In the genomic region with DNA sequence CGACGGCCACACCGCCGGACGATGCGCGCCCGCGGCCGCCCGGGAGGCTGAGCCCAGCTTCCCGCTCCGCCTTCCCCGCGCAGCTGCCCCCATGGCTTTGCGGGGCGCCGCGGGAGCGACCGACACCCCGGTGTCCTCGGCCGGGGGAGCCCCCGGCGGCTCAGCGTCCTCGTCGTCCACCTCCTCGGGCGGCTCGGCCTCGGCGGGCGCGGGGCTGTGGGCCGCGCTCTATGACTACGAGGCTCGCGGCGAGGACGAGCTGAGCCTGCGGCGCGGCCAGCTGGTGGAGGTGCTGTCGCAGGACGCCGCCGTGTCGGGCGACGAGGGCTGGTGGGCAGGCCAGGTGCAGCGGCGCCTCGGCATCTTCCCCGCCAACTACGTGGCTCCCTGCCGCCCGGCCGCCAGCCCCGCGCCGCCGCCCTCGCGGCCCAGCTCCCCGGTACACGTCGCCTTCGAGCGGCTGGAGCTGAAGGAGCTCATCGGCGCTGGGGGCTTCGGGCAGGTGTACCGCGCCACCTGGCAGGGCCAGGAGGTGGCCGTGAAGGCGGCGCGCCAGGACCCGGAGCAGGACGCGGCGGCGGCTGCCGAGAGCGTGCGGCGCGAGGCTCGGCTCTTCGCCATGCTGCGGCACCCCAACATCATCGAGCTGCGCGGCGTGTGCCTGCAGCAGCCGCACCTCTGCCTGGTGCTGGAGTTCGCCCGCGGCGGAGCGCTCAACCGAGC, we compare ENCODE assay signal across 8 cellular contexts. TPM values are rescaled to one million over a fixed set of nuclear protein-coding genes. Genes with fewer than 3 reads are reported as not detected.
DNase-seq lines count a peak whose midpoint lies in the region; ATAC-seq and TF ChIP-seq lines count a peak whose summit lies in the region.

No MANE protein-coding gene starts in this region.

- intact Hi-C loops in activated B cell treated with CpG ODN at 0.5 μM for 24 hours (cut with micrococcal nuclease): loop anchor here (1.0 kb wide), 2 partner anchors 33 to 378 kb away; a partner anchor contains a TSS
- intact Hi-C loops in thyroid gland (cut with DNase I): no loop called here

- TF ChIP-seq POLR2A in thyroid gland (IDR thresholded peaks at IDR 0.05): no peak

- peaks cover 11% of the 10 kb centered on the region for H3K4me1 Mint-ChIP-seq in activated B cell treated with CpG ODN at 0.5 μM for 24 hours

- no peaks in the 10 kb centered on the region for H3K36me3 ChIP-seq in effector memory CD4-positive, alpha-beta T cell (ENCODE audit: control insufficient read depth, insufficient read depth, low read length)
- no peaks in the 10 kb centered on the region for H3K36me3 ChIP-seq in mucosa of rectum (ENCODE audit: control insufficient read depth in 2 of 2, insufficient read depth in 2 of 2, low read length in 2 of 2)
- no peaks in the 10 kb centered on the region for H3K36me3 ChIP-seq in thyroid gland

- TF ChIP-seq CTCF in activated B cell treated with CpG ODN at 0.5 μM for 24 hours (IDR thresholded peaks at IDR 0.05) (no peak), thyroid gland (IDR thresholded peaks at IDR 0.05) (no peak)

- peak overlapping the region; percentile 66 to 93 for H3K9ac ChIP-seq in mucosa of rectum (ENCODE audit: low read depth in 1 of 2, low read length in 2 of 2)

- peak overlapping the region; percentile 72 for H3K4me3 ChIP-seq in effector memory CD4-positive, alpha-beta T cell (ENCODE audit: insufficient read depth, low read depth, low read length, poor library complexity, severe bottlenecking)
- peak overlapping the region; percentile 82 to 92 for H3K4me3 ChIP-seq in mucosa of rectum (ENCODE audit: low read length in 2 of 2)
- H3K4me3 ChIP-seq in thyroid gland (replicated peaks in 1 of 3): peak overlapping the region; percentile 47 to 71 (median 59)

- peaks cover 5% of the 10 kb centered on the region for H3K4me1 ChIP-seq in effector memory CD4-positive, alpha-beta T cell (ENCODE audit: control insufficient read depth, insufficient read depth, low read length, poor library complexity, severe bottlenecking)
- peaks cover 3 to 20% of the 10 kb centered on the region in 2 donors for H3K4me1 ChIP-seq in mucosa of rectum (ENCODE audit: control insufficient read depth in 2 of 2, insufficient read depth in 2 of 2, low read length in 2 of 2)
- peaks cover 8 to 13% of the 10 kb centered on the region in 2 donors for H3K4me1 ChIP-seq in thyroid gland

- H3K36me3 Mint-ChIP-seq in activated B cell treated with CpG ODN at 0.5 μM for 24 hours (ENCODE audit: low read depth): no peaks in the 10 kb centered on the region

- peak overlapping the region; percentile 64 for H3K4me3 Mint-ChIP-seq in activated B cell treated with CpG ODN at 0.5 μM for 24 hours

- no peaks in the 10 kb centered on the region for H3K27me3 Mint-ChIP-seq in activated B cell treated with CpG ODN at 0.5 μM for 24 hours

- CTCF ChIA-PET in activated B cell treated with CpG ODN at 0.5 μM for 24 hours (lab: Charles Lee): interaction anchor here (1.1 to 1.2 kb wide), 2 partner anchors 20 to 23 kb away, joined by 5 read pairs; no protein-coding TSS in a partner anchor

- POLR2A ChIA-PET in activated B cell treated with CpG ODN at 0.5 μM for 24 hours (lab: Charles Lee): no interaction called here

- DNase-seq in COLO668 (lab: John Stamatoyannopoulos, UW; ENCODE audit: unreplicated experiment): peak; percentile 84
- DNase-seq in activated B cell treated with CpG ODN at 0.5 μM for 24 hours: peak; percentile 47
- peak; percentile 2 to 15 (median 5) for DNase-seq in effector memory CD4-positive, alpha-beta T cell
- DNase-seq in thyroid gland: peak; percentile 41 to 44
- DNase-seq in HCEC 1CT: no peak

- WGBS in thyroid gland, 2 donors: 0 to 2% methylated on average over 8 to 10 of the region's 105 CpGs

- H3K27me3 ChIP-seq in effector memory CD4-positive, alpha-beta T cell (replicated peaks; ENCODE audit: control insufficient read depth, insufficient read depth, low read length, poor library complexity, severe bottlenecking): no peaks in the 10 kb centered on the region
- H3K27me3 ChIP-seq in mucosa of rectum (ENCODE audit: control insufficient read depth in 2 of 2, insufficient read depth in 2 of 2, low read length in 2 of 2) (peaks cover 0 to 3% of the 10 kb centered on the region in 2 donors), thyroid gland (no peaks in the 10 kb centered on the region)

- no peaks in the 10 kb centered on the region for H3K9me3 ChIP-seq in effector memory CD4-positive, alpha-beta T cell (ENCODE audit: control insufficient read depth, low read length)
- H3K9me3 ChIP-seq in mucosa of rectum (ENCODE audit: control insufficient read depth in 2 of 2, low read length in 2 of 2) (no peaks in the 10 kb centered on the region), thyroid gland (no peaks in the 10 kb centered on the region)

- no peaks in the 10 kb centered on the region for H3K9me3 Mint-ChIP-seq in activated B cell treated with CpG ODN at 0.5 μM for 24 hours

- no peak overlapping the region for H3K27ac Mint-ChIP-seq in activated B cell treated with CpG ODN at 0.5 μM for 24 hours

- peak; percentile 31 for ATAC-seq in GM19452 (IDR thresholded peaks at IDR 0.05; ENCODE audit: unreplicated experiment)
- peak; percentile 19 for ATAC-seq in HG03469 (IDR thresholded peaks at IDR 0.05; ENCODE audit: unreplicated experiment)
- no peak for ATAC-seq in activated B cell treated with CpG ODN at 0.5 μM for 24 hours (ENCODE audit: low read depth)

- no peak overlapping the region for H3K27ac ChIP-seq in effector memory CD4-positive, alpha-beta T cell (ENCODE audit: insufficient read depth, low read length, poor library complexity, severe bottlenecking)
- H3K27ac ChIP-seq in mucosa of rectum (ENCODE audit: low read depth in 2 of 2, low read length in 2 of 2): peak overlapping the region; percentile 83 to 91
- H3K27ac ChIP-seq in thyroid gland: peak overlapping the region in 1 of 3 donors; percentile 41

RNA-seq across cellular contexts. Expression of a gene that starts 0.6 kb away (rescaled TPM):
- 1.5 TPM in 2 replicates for total RNA-seq in activated B cell treated with CpG ODN at 0.5 μM for 24 hours
- total RNA-seq in thyroid gland: 10 to 100 TPM in 1 of 4 donors, 1 to 10 TPM in 3; 6.4 to 12.4 (median 9.0) TPM

RNA-seq across cellular contexts. Expression of a gene that starts 32.6 kb away (rescaled TPM):
- total RNA-seq in activated B cell treated with CpG ODN at 0.5 μM for 24 hours (18.4 and 20.4 TPM in 2 replicates), thyroid gland (10 to 100 TPM; 12.1 to 35.1 (median 15.8) TPM)
